In the genomic region with DNA sequence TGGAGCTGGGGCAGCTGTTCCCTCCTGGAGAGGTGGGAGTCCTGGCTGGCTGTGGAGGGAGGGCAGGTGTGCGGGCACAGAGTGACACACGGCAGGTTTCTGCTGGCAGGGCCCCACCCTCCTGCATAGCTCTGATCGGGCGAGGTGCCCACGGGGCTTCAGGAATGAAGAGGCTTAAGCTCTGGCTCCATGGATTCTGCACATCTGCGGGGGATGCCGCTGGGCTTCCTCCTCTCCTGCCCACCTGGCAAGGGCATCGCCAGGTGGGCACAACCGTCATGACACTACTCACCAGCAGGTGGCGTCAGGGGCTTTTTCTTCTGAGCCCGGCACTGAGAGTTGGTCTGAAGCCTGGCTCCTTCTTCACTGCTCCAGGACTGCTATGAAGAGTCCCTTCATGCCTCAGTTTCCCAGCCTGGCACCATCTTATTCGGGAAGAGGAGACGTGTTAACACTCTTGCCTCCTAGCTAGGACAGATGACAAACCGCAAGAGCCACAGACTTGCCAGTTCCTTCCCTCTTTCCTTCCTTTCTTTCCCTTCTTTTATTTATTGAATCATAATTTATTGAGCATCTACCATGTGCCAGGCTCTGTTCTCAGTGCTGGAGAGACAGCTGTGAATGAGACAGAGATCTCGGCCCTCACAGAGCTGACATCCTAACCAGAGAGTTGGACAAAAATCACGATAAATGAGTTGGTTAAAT, we compare ENCODE assay signal across 1 cellular context.
TF ChIP-seq lines count a peak whose summit lies in the region.

No MANE protein-coding gene starts in this region.

TF ChIP-seq in K562, 482 proteins besides CTCF, POLR2A, EP300 and RAD21 (continued from another document):
- peak; percentile 48; the same call in 1 of the 2 replicates for TF ChIP-seq RB1 (IDR thresholded peaks at IDR 0.05; ENCODE audit: low read depth)
- TF ChIP-seq ZKSCAN3 (CRISPR knock-in tag; IDR thresholded peaks at IDR 0.05), result no peak
- TF ChIP-seq ZNF12 (CRISPR knock-in tag; IDR thresholded peaks at IDR 0.05), result no peak
- TF ChIP-seq MYNN (IDR thresholded peaks at IDR 0.05), result peak; percentile 79; the same call in 1 of the 2 replicates
- no peak for TF ChIP-seq MYNN (CRISPR knock-in tag; IDR thresholded peaks at IDR 0.05)
- TF ChIP-seq, protein P1, sequence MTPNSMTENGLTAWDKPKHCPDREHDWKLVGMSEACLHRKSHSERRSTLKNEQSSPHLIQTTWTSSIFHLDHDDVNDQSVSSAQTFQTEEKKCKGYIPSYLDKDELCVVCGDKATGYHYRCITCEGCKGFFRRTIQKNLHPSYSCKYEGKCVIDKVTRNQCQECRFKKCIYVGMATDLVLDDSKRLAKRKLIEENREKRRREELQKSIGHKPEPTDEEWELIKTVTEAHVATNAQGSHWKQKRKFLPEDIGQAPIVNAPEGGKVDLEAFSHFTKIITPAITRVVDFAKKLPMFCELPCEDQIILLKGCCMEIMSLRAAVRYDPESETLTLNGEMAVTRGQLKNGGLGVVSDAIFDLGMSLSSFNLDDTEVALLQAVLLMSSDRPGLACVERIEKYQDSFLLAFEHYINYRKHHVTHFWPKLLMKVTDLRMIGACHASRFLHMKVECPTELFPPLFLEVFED (CRISPR knock-in tag; conservative IDR thresholded peaks at IDR 0.05), result 0 out of 2 replicates have a peak, but pooled peaks have one; percentile 35
- TF ChIP-seq SMC3 (conservative IDR thresholded peaks at IDR 0.05; ENCODE audit: insufficient read depth, low read depth, low read length), result peak; percentile 83
- peak; percentile 4 for TF ChIP-seq CTCFL (IDR thresholded peaks at IDR 0.05; ENCODE audit: borderline replicate concordance, insufficient read depth, low read depth, low read length, poor library complexity, severe bottlenecking)
- TF ChIP-seq NFIC (IDR thresholded peaks at IDR 0.05), result 0 out of 2 replicates have a peak, but pooled peaks have one; percentile 10
- TF ChIP-seq MTA3 (IDR thresholded peaks at IDR 0.05; ENCODE audit: borderline replicate concordance), result peak; percentile 38; the same call in 1 of the 2 replicates
- 0 out of 2 replicates have a peak, but pooled peaks have one; percentile 26 for TF ChIP-seq CREM (IDR thresholded peaks at IDR 0.05; ENCODE audit: low read depth)
- no peak for TF ChIP-seq CTBP1 (IDR thresholded peaks at IDR 0.05; ENCODE audit: borderline replicate concordance)
- TF ChIP-seq STAG1 (CRISPR knock-in tag; IDR thresholded peaks at IDR 0.05; ENCODE audit: borderline replicate concordance), result peak; percentile 62; the same call in 1 of the 2 replicates
- TF ChIP-seq ZNF184 (CRISPR knock-in tag; IDR thresholded peaks at IDR 0.05), result no peak
- TF ChIP-seq SNIP1 (IDR thresholded peaks at IDR 0.05; ENCODE audit: low read depth), result no peak
- no peak for TF ChIP-seq SMARCB1 (IDR thresholded peaks at IDR 0.05; ENCODE audit: insufficient read length, low read depth)
- peak; percentile 83; the same call in 1 of the 2 replicates for TF ChIP-seq HNRNPL (IDR thresholded peaks at IDR 0.05; ENCODE audit: low read depth, low read length)
- no peak for TF ChIP-seq ZNF507 (tag; conservative IDR thresholded peaks at IDR 0.05)
- no peak for TF ChIP-seq ZC3H11A (IDR thresholded peaks at IDR 0.05; ENCODE audit: low read depth, low read length)
